In genomic region chr7:128697301-128697905, GRCh38 we compare ENCODE assay signal across 1 cellular context.
TF ChIP-seq lines count a peak whose summit lies in the region.

No MANE protein-coding gene starts in this region.

TF ChIP-seq in WTC11, 78 proteins besides CTCF, POLR2A, EP300 and RAD21 (continued from another document):
- 0 out of 2 replicates have a peak, but pooled peaks have one; percentile 21 for TF ChIP-seq PRDM15 (CRISPR knock-in tag; IDR thresholded peaks at IDR 0.05)
- TF ChIP-seq SMAD4 (CRISPR knock-in tag; IDR thresholded peaks at IDR 0.05), result no peak
